ENCODE assay signal across 3 cellular contexts in the genomic region with DNA sequence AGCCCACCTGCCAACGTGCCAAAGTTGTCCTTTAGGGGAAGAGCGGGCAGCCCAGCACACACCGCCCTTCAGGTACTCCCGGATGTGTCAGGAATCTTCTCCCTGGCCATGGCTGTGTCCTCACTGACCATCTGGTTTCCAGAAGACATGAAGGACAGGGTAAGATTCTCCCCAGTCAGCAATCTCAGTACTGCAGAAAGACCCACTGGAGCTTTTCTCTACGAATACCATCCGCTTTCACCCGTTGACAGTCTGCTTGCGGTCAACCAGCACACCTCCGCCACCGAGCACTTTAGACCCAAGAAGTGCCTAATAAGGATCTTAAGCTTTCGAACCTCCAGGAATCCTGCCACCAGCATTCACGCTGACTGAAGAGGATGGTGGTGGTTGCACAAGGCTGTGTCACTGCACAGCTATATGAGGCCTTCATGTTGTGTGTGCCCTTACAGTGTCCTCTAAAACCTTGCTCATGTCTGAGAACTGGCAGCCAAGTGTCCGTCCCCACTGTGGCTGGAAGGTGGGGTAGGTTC.
TF ChIP-seq lines count a peak whose summit lies in the region.

No MANE protein-coding gene starts in this region.

TF ChIP-seq in A549, 52 proteins besides CTCF, POLR2A, EP300 and RAD21:
- no peak for TF ChIP-seq HDAC2 (IDR thresholded peaks at IDR 0.05)
- TF ChIP-seq MAFK (IDR thresholded peaks at IDR 0.05; ENCODE audit: partially characterized antibody): peak; percentile 37
- TF ChIP-seq HOXB13 (CRISPR knock-in tag; IDR thresholded peaks at IDR 0.05; ENCODE audit: low read depth): no peak
- no peak for TF ChIP-seq SREBF2 (IDR thresholded peaks at IDR 0.05)
- no peak for TF ChIP-seq TFCP2L1 (CRISPR knock-in tag; IDR thresholded peaks at IDR 0.05)

TF ChIP-seq in GM12891, 5 proteins besides CTCF, POLR2A, EP300 and RAD21:
- TF ChIP-seq TAF1 (IDR thresholded peaks at IDR 0.05; ENCODE audit: low read depth, low read length): no peak
- TF ChIP-seq POLR2AphosphoS5 (IDR thresholded peaks at IDR 0.05; ENCODE audit: low read depth, low read length): peak; percentile 61
TF ChIP-seq in GM12891: peak in this region for 1.

TF ChIP-seq in K562, 482 proteins besides CTCF, POLR2A, EP300 and RAD21:
- TF ChIP-seq PRPF4 (IDR thresholded peaks at IDR 0.05; ENCODE audit: insufficient read depth, low read depth, low read length, poor library complexity, severe bottlenecking): no peak
- TF ChIP-seq SNIP1 (IDR thresholded peaks at IDR 0.05; ENCODE audit: low read depth): no peak
- TF ChIP-seq CGGBP1 (CRISPR knock-in tag; IDR thresholded peaks at IDR 0.05): no peak
- no peak for TF ChIP-seq KDM5B (IDR thresholded peaks at IDR 0.05; ENCODE audit: insufficient replicate concordance, low read depth, low read length)
- TF ChIP-seq ZKSCAN3 (CRISPR knock-in tag; IDR thresholded peaks at IDR 0.05): no peak
- no peak for TF ChIP-seq ARID2 (IDR thresholded peaks at IDR 0.05)
- 0 out of 2 replicates have a peak, but pooled peaks have one; percentile 39 for TF ChIP-seq ZNF316 (IDR thresholded peaks at IDR 0.05)
- peak; percentile 42; the same call in 1 of the 2 replicates for TF ChIP-seq C11orf30 (IDR thresholded peaks at IDR 0.05; ENCODE audit: low read depth)
- TF ChIP-seq DPF2 (IDR thresholded peaks at IDR 0.05): no peak
- no peak for TF ChIP-seq POLR3A (IDR thresholded peaks at IDR 0.05; ENCODE audit: borderline replicate concordance, extremely low read depth, insufficient read depth, insufficient read length)
- no peak for TF ChIP-seq CSDE1 (IDR thresholded peaks at IDR 0.05)
- TF ChIP-seq ZNF143 (CRISPR knock-in tag; IDR thresholded peaks at IDR 0.05): no peak
- TF ChIP-seq TAF1 (IDR thresholded peaks at IDR 0.05; ENCODE audit: control insufficient read depth, extremely low read depth, insufficient read depth, low read length, severe bottlenecking): no peak
- TF ChIP-seq HLTF (IDR thresholded peaks at IDR 0.05): no peak
- peak; percentile 50; the same call in 1 of the 2 replicates for TF ChIP-seq SUPT5H (IDR thresholded peaks at IDR 0.05)
- no peak for TF ChIP-seq SAP30 (IDR thresholded peaks at IDR 0.05; ENCODE audit: borderline replicate concordance, insufficient read depth, low read depth, low read length, poor library complexity, severe bottlenecking)
- no peak for TF ChIP-seq NFE2L1 (tag; IDR thresholded peaks at IDR 0.05; ENCODE audit: borderline replicate concordance, low read depth)
- TF ChIP-seq, protein P1, sequence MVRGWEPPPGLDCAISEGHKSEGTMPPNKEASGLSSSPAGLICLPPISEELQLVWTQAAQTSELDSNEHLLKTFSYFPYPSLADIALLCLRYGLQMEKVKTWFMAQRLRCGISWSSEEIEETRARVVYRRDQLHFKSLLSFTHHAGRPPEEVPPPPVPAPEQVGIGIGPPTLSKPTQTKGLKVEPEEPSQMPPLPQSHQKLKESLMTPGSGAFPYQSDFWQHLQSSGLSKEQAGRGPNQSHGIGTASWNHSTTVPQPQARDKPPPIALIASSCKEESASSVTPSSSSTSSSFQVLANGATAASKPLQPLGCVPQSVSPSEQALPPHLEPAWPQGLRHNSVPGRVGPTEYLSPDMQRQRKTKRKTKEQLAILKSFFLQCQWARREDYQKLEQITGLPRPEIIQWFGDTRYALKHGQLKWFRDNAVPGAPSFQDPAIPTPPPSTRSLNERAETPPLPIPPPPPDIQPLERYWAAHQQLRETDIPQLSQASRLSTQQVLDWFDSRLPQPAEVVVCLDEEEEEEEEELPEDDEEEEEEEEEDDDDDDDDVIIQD (CRISPR knock-in tag; IDR thresholded peaks at IDR 0.05): no peak
- no peak for TF ChIP-seq SMAD4 (CRISPR knock-in tag; conservative IDR thresholded peaks at IDR 0.05)
- no peak for TF ChIP-seq ZNF79 (CRISPR knock-in tag; IDR thresholded peaks at IDR 0.05; ENCODE audit: low read depth)
TF ChIP-seq in K562: peak in this region for 3.
